14 cellular contexts compared by ENCODE assay signal in genomic region chr5:157168286-157168685, GRCh38. TPM values are rescaled to one million over a fixed set of nuclear protein-coding genes. Genes with fewer than 3 reads are reported as not detected.
"Had no signal": no experiment of that assay in that cellular context is flagged by ENCODE, and none has a peak within 500 bp of the region (broad histone marks: within the 10 kb centered on the region; RNA-seq: fewer than 3 reads in every experiment).

No MANE protein-coding gene starts in this region.

- H3K27me3 Mint-ChIP-seq: central memory CD8-positive, alpha-beta T cell; effector memory CD8-positive, alpha-beta T cell; memory B cell had no signal

- H3K4me3 Mint-ChIP-seq: central memory CD8-positive, alpha-beta T cell; memory B cell had no signal

- H3K9me3 Mint-ChIP-seq: effector memory CD8-positive, alpha-beta T cell had no signal

- ATAC-seq: body of pancreas; effector memory CD8-positive, alpha-beta T cell had no signal

- H3K27ac Mint-ChIP-seq: memory B cell had no signal

- DNase-seq: activated CD4-positive, alpha-beta T cell treated with anti-CD3 and anti-CD28 coated beads for 48 hours; activated effector memory CD4-positive, alpha-beta T cell treated with Interleukin-2 at 50 U/mL for 16 hours; body of pancreas; cortex of kidney; effector memory CD8-positive, alpha-beta T cell; left ventricle myocardium inferior; SJCRH30; stimulated activated CD4-positive, alpha-beta T cell treated with anti-CD3 and anti-CD28 coated beads, Interleukin-2, amount 100 ng/mL, for 48 hours; T1000; tibial artery had no signal

RNA-seq across cellular contexts. Expression of gene GARIN3, which starts 2.2 kb away (rescaled TPM):
- total RNA-seq: body of pancreas, left ventricle myocardium inferior, osteoblast, pulmonary artery endothelial cell, SJCRH30 had no signal

RNA-seq across cellular contexts. Expression of gene ITK, which starts 12.4 kb away (rescaled TPM):
- total RNA-seq: osteoblast, pulmonary artery endothelial cell, SJCRH30 had no signal
